In the genomic region with DNA sequence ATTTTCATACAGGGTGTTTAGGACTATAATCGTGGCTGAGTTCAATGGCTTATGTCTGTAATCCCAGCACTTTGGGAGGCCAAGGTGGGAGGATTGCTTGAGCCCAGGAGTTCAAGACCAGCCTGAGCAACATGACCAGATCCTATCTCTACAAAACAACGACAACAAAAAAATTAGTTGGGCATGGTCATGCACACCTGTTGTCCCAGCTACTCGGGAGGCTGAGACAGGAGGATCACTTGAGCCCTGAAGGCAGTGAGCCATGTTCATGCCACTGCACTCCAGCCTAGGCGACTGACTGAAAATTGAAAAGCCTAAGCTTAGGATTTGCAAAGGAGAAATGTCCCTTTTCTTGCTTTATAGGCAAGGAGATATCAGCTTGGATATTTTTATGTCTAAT, we compare ENCODE assay signal across 14 cellular contexts. TPM values are rescaled to one million over a fixed set of nuclear protein-coding genes. Genes with fewer than 3 reads are reported as not detected.
DNase-seq lines count a peak whose midpoint lies in the region; ATAC-seq and TF ChIP-seq lines count a peak whose summit lies in the region.
"Had no signal": no experiment of that assay in that cellular context is flagged by ENCODE, and none has a peak within 500 bp of the region (broad histone marks: within the 10 kb centered on the region; RNA-seq: fewer than 3 reads in every experiment).

No MANE protein-coding gene starts in this region.

- peak overlapping the region; percentile 89 for H3K9ac ChIP-seq in BLaER1
- no peak overlapping the region for H3K9ac ChIP-seq in neuronal stem cell (ENCODE audit: low read depth, low read length, poor library complexity)

- no peak overlapping the region for H2AK5ac ChIP-seq in neuronal stem cell (ENCODE audit: low read depth, low read length)

- TF ChIP-seq CTCF in HFFc6 (IDR thresholded peaks at IDR 0.05) = no peak

- no CpG with 5 or more reads among the region's 4 CpGs for WGBS in neuronal stem cell (ENCODE audit: extremely low coverage in 2 of 2, insufficient read length in 2 of 2, insufficient replicate concordance in 1 of 2), 2 donors

- DNase-seq in HFFc6 (no peak), naive B cell (no peak), neuronal stem cell (ENCODE audit: low spot score) (no peak)
- no peak for DNase-seq in activated naive CD8-positive, alpha-beta T cell treated with anti-CD3 and anti-CD28 coated beads, Interleukin-2, amount 50 U/mL, for 24 hours
- no peak for DNase-seq in stimulated activated CD4-positive, alpha-beta T cell treated with anti-CD3 and anti-CD28 coated beads, Interleukin-1b, Interleukin-23, amount 100 ng/mL, for 48 hours
- DNase-seq: adrenal gland, DMS79, NCI-H1105, SHP77 had no signal

- H3K4me3 ChIP-seq in BLaER1 (peak overlapping the region; percentile 84), neuronal stem cell (ENCODE audit: low read length in 2 of 2) (peak overlapping the region in 1 of 2 donors; percentile 73)

- H2BK12ac ChIP-seq in neuronal stem cell (ENCODE audit: low read length) = no peak overlapping the region

- no peak overlapping the region for H3K4ac ChIP-seq in neuronal stem cell (ENCODE audit: low read length)

- no peaks in the 10 kb centered on the region for H3K9me3 ChIP-seq in BLaER1
- no peaks in the 10 kb centered on the region for H3K9me3 ChIP-seq in neuronal stem cell (replicated peaks in 1 of 2; ENCODE audit: control insufficient read depth in 2 of 2, insufficient read depth in 1 of 2, low read depth in 1 of 2, low read length in 2 of 2)
- H3K9me3 ChIP-seq: adrenal gland had no signal

- no peak overlapping the region for H3K14ac ChIP-seq in neuronal stem cell (ENCODE audit: low read length)

- H3K18ac ChIP-seq in neuronal stem cell (ENCODE audit: low read length) = no peak overlapping the region

- H3K4me2 ChIP-seq in BLaER1 = peak overlapping the region; percentile 97
- H3K4me2 ChIP-seq in neuronal stem cell (ENCODE audit: insufficient read depth, low read length, poor library complexity, severe bottlenecking) = no peak overlapping the region

- no peak overlapping the region for H2AFZ ChIP-seq in neuronal stem cell (ENCODE audit: low read length)

- H3K36me3 ChIP-seq in BLaER1 (peaks cover 43% of the 10 kb centered on the region), neuronal stem cell (replicated peaks in 1 of 2; ENCODE audit: control insufficient read depth in 2 of 2, insufficient read depth in 2 of 2, low read length in 2 of 2) (peaks cover 5 to 40% of the 10 kb centered on the region in 2 donors)
- H3K36me3 ChIP-seq: adrenal gland had no signal

- H3K27ac ChIP-seq in BLaER1 (no peak overlapping the region), neuronal stem cell (replicated peaks; ENCODE audit: low read length) (no peak overlapping the region)

- H4K91ac ChIP-seq in neuronal stem cell (ENCODE audit: low read depth, low read length, poor library complexity) = no peak overlapping the region

- H2BK5ac ChIP-seq in neuronal stem cell (ENCODE audit: low read length) = no peak overlapping the region

- H2BK15ac ChIP-seq in neuronal stem cell (ENCODE audit: low read length) = no peak overlapping the region

- H3K9me3 Mint-ChIP-seq in HFFc6 (no peaks in the 10 kb centered on the region), naive B cell (no peaks in the 10 kb centered on the region)
- H3K9me3 Mint-ChIP-seq in activated naive CD8-positive, alpha-beta T cell treated with anti-CD3 and anti-CD28 coated beads, Interleukin-2, amount 50 U/mL, for 24 hours = no peaks in the 10 kb centered on the region

- H4K20me1 ChIP-seq in BLaER1 = peaks cover 62% of the 10 kb centered on the region

- H3K27me3 Mint-ChIP-seq in HFFc6 (ENCODE audit: insufficient read depth) (peaks cover 2% of the 10 kb centered on the region; the same call in 1 of the 2 replicates), naive B cell (no peaks in the 10 kb centered on the region)
- peaks cover 2% of the 10 kb centered on the region for H3K27me3 Mint-ChIP-seq in activated naive CD8-positive, alpha-beta T cell treated with anti-CD3 and anti-CD28 coated beads, Interleukin-2, amount 50 U/mL, for 24 hours

- H2BK120ac ChIP-seq in neuronal stem cell (ENCODE audit: low read depth, low read length) = no peak overlapping the region

- no peak overlapping the region for H4K8ac ChIP-seq in neuronal stem cell (ENCODE audit: low read depth, low read length)

- peaks cover 12% of the 10 kb centered on the region for H3K79me1 ChIP-seq in neuronal stem cell (ENCODE audit: low read depth, low read length)

- H3K27ac Mint-ChIP-seq in HFFc6 (peak overlapping the region; percentile 91), naive B cell (peak overlapping the region in 2 of 6 donors; percentile 56 to 62)
- H3K27ac Mint-ChIP-seq in activated naive CD8-positive, alpha-beta T cell treated with anti-CD3 and anti-CD28 coated beads, Interleukin-2, amount 50 U/mL, for 24 hours = peak overlapping the region; percentile 100

- H3K4me1 ChIP-seq in BLaER1 = peaks cover 30% of the 10 kb centered on the region
- H3K4me1 ChIP-seq in neuronal stem cell (ENCODE audit: control insufficient read depth in 2 of 2, insufficient read depth in 1 of 2, low read depth in 1 of 2, low read length in 2 of 2) = peaks cover 3 to 5% of the 10 kb centered on the region in 2 donors

- H3K27me3 ChIP-seq in BLaER1 = no peaks in the 10 kb centered on the region
- H3K27me3 ChIP-seq in neuronal stem cell (ENCODE audit: control insufficient read depth in 3 of 3, insufficient read depth in 3 of 3, low read depth in 1 of 3, low read length in 3 of 3) = no peaks in the 10 kb centered on the region
- H3K27me3 ChIP-seq: adrenal gland had no signal

- ATAC-seq in activated naive CD8-positive, alpha-beta T cell treated with anti-CD3 and anti-CD28 coated beads, Interleukin-2, amount 50 U/mL, for 24 hours = no peak
- ATAC-seq in naive B cell (ENCODE audit: low read depth in 2 of 2) (no peak), HG02884 (IDR thresholded peaks at IDR 0.05; ENCODE audit: unreplicated experiment) (no peak), GM21528 (IDR thresholded peaks at IDR 0.05; ENCODE audit: low FRiP score, unreplicated experiment) (no peak)

- peak overlapping the region; percentile 98 for H3K4me3 Mint-ChIP-seq in HFFc6
- peak overlapping the region; percentile 100 for H3K4me3 Mint-ChIP-seq in activated naive CD8-positive, alpha-beta T cell treated with anti-CD3 and anti-CD28 coated beads, Interleukin-2, amount 50 U/mL, for 24 hours
- H3K4me3 Mint-ChIP-seq in naive B cell = peak overlapping the region; percentile 91 to 99 (median 98)

- H3K4me1 Mint-ChIP-seq in HFFc6 (ENCODE audit: low read depth) (peaks cover 22% of the 10 kb centered on the region), naive B cell (peaks cover 17 to 53% (median 38%) of the 10 kb centered on the region in 3 donors)
- peaks cover 52% of the 10 kb centered on the region for H3K4me1 Mint-ChIP-seq in activated naive CD8-positive, alpha-beta T cell treated with anti-CD3 and anti-CD28 coated beads, Interleukin-2, amount 50 U/mL, for 24 hours

- peaks cover 12% of the 10 kb centered on the region; the same call in 1 of the 2 replicates for H3K36me3 Mint-ChIP-seq in HFFc6 (ENCODE audit: low read depth)
- H3K36me3 Mint-ChIP-seq in activated naive CD8-positive, alpha-beta T cell treated with anti-CD3 and anti-CD28 coated beads, Interleukin-2, amount 50 U/mL, for 24 hours (ENCODE audit: low read depth) = peaks cover 40% of the 10 kb centered on the region
- H3K36me3 Mint-ChIP-seq in naive B cell = no peaks in the 10 kb centered on the region

- no peak overlapping the region for H3K23ac ChIP-seq in neuronal stem cell (ENCODE audit: low read depth, low read length, poor library complexity)

RNA-seq across cellular contexts. Expression of a gene that starts 1.5 kb away (rescaled TPM):
- 100 to 1,000 TPM; 161 to 176 (median 173) TPM for total RNA-seq in HFFc6 (2021; fragmentation: NEBNext Ultra II Directional; extraction: Animal tissue kit (Norgen Biotek cat#: 25700))
- polyA plus RNA-seq in naive B cell (ENCODE audit: low read depth in 6 of 6) = 100 to 1,000 TPM; 274 to 374 (median 312) TPM
- 144 TPM for polyA plus RNA-seq in neuronal stem cell (2013, experiment 1 of 2)
- 140 TPM for polyA plus RNA-seq in neuronal stem cell (2013, experiment 2 of 2)

RNA-seq across cellular contexts. Expression of a gene that starts 8.9 kb away (rescaled TPM):
- total RNA-seq in HFFc6 (2021; fragmentation: NEBNext Ultra II Directional; extraction: Animal tissue kit (Norgen Biotek cat#: 25700)) = not detected
- polyA plus RNA-seq in naive B cell (ENCODE audit: low read depth in 6 of 6) = 1 to 10 TPM in 1 of 6 donors, not detected in 5; 1.0 TPM
- not detected for polyA plus RNA-seq in neuronal stem cell (2013, experiment 1 of 2)
- not detected for polyA plus RNA-seq in neuronal stem cell (2013, experiment 2 of 2)
- total RNA-seq: adrenal gland, frontal cortex, pulmonary artery endothelial cell had no signal
- polyA plus RNA-seq: adrenal gland had no signal

RNA-seq across cellular contexts. Expression of a gene that starts 24.6 kb away (rescaled TPM):
- total RNA-seq in HFFc6 (2021; fragmentation: NEBNext Ultra II Directional; extraction: Animal tissue kit (Norgen Biotek cat#: 25700)) = 10 to 100 TPM; 16.1 to 21.8 (median 19.5) TPM
- polyA plus RNA-seq in naive B cell (ENCODE audit: low read depth in 6 of 6) = 10 to 100 TPM; 10.2 to 46.5 (median 21.4) TPM
- polyA plus RNA-seq in neuronal stem cell (2013, experiment 1 of 2) = 46.6 TPM
- 47.3 TPM for polyA plus RNA-seq in neuronal stem cell (2013, experiment 2 of 2)

RNA-seq across cellular contexts. Expression of a gene that starts 47.8 kb away (rescaled TPM):
- 1 to 10 TPM; 2.6 to 4.4 (median 3.5) TPM for total RNA-seq in HFFc6 (2021; fragmentation: NEBNext Ultra II Directional; extraction: Animal tissue kit (Norgen Biotek cat#: 25700))
- 10 to 100 TPM in 3 of 6 donors, 1 to 10 TPM in 3; 8.2 to 12.6 (median 10.1) TPM for polyA plus RNA-seq in naive B cell (ENCODE audit: low read depth in 6 of 6)
- 0.45 TPM for polyA plus RNA-seq in neuronal stem cell (2013, experiment 1 of 2)
- 0.54 TPM for polyA plus RNA-seq in neuronal stem cell (2013, experiment 2 of 2)
